ENCODE assay signal across 10 cellular contexts in the genomic region with DNA sequence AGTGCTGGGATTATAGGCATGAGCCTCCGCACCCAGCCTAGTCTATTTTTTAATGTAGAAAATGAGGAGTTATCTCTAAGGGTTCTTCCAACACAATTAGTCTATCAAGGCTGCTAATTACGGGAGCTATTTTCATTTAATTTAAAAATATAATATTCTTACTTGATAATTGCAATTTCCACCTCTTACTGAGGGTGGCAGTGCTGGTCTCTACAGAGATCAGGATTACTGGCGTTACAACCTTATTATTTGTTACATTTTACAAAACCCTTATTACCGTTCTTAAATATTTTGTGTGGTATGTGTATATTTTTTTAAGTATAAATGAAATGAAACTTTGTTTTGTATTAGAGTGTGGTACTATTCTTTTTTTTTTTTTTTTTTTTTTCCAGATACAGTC. TPM values are rescaled to one million over a fixed set of nuclear protein-coding genes. Genes with fewer than 3 reads are reported as not detected.
DNase-seq lines count a peak whose midpoint lies in the region; ATAC-seq and TF ChIP-seq lines count a peak whose summit lies in the region.
"Had no signal": no experiment of that assay in that cellular context is flagged by ENCODE, and none has a peak within 500 bp of the region (broad histone marks: within the 10 kb centered on the region; RNA-seq: fewer than 3 reads in every experiment).

No MANE protein-coding gene starts in this region.

- no peaks in the 10 kb centered on the region for H3K4me1 Mint-ChIP-seq in osteocyte (ENCODE audit: unreplicated experiment)

- DNase-seq in SK-N-SH (peak; percentile 37), LNCaP clone FGC (ENCODE audit: low read depth) (no peak), dermis microvascular lymphatic vessel endothelial cell (ENCODE audit: low read depth in 2 of 2) (peak; percentile 9 to 27), osteocyte (ENCODE audit: extremely low spot score, unreplicated experiment) (no peak), H4 (ENCODE audit: low spot score) (no peak), NCI-H146 (lab: John Stamatoyannopoulos, UW) (no peak)
- DNase-seq: NCI-H2107 had no signal

- H3K27me3 ChIP-seq in SK-N-SH (ENCODE audit: insufficient read depth): no peaks in the 10 kb centered on the region
- H3K27me3 ChIP-seq: BLaER1 treated with 17β-estradiol and CSF1 and Interleukin-3, amounts not matched to agents 10 nM and 100 nM had no signal

- H3K36me3 Mint-ChIP-seq in osteocyte (ENCODE audit: unreplicated experiment): no peaks in the 10 kb centered on the region

- no peaks in the 10 kb centered on the region for H3K4me1 ChIP-seq in SK-N-SH (ENCODE audit: control insufficient read depth in 1 of 2, insufficient read depth in 2 of 2, low read depth in 1 of 2, low read length in 1 of 2)

- no peak overlapping the region for H3K27ac ChIP-seq in SK-N-SH (ENCODE audit: low read depth in 2 of 2, low read length in 1 of 2)

- TF ChIP-seq CTCF in SK-N-SH (IDR thresholded peaks at IDR 0.05): peak; percentile 42
- TF ChIP-seq CTCF in LNCaP clone FGC (IDR thresholded peaks at IDR 0.05; ENCODE audit: control insufficient read depth, extremely low read depth, insufficient read depth): peak; percentile 36
- TF ChIP-seq CTCF in osteocyte (IDR thresholded peaks at IDR 0.05): peak; percentile 58

- no peaks in the 10 kb centered on the region for H3K9me3 Mint-ChIP-seq in osteocyte (ENCODE audit: unreplicated experiment)

- TF ChIP-seq RAD21 in SK-N-SH (IDR thresholded peaks at IDR 0.05; ENCODE audit: low read length): peak; percentile 65

- H3K4me3 Mint-ChIP-seq in osteocyte (ENCODE audit: unreplicated experiment): no peak overlapping the region

- H2AFZ ChIP-seq in SK-N-SH (ENCODE audit: low read depth): no peak overlapping the region

- WGBS in SK-N-SH (ENCODE audit: low lambda C conversion rate): 24% methylated on average over 4 of the region's 4 CpGs

- POLR2A ChIA-PET in SK-N-SH (lab: Yijun Ruan, JAX): no interaction called here

- H3K4me3 ChIP-seq in SK-N-SH (ENCODE audit: low read depth in 2 of 2, low read length in 1 of 2) (no peak overlapping the region), LNCaP clone FGC (ENCODE audit: low read depth, low read length) (no peak overlapping the region)
- H3K4me3 ChIP-seq: BLaER1 treated with 17β-estradiol and CSF1 and Interleukin-3, amounts not matched to agents 10 nM and 100 nM had no signal

- H3K4me2 ChIP-seq in SK-N-SH: no peak overlapping the region

- H3K9ac ChIP-seq in SK-N-SH: no peak overlapping the region
- H3K9ac ChIP-seq: BLaER1 treated with 17β-estradiol and CSF1 and Interleukin-3, amounts not matched to agents 10 nM and 100 nM had no signal

- CTCF ChIA-PET in SK-N-SH (lab: Yijun Ruan, JAX): interaction anchor here (0.6 to 2.4 kb wide), 16 partner anchors 14 to 1021 kb away, joined by 3 to 13 read pairs (median 4); no protein-coding TSS in a partner anchor

- H3K27ac Mint-ChIP-seq in osteocyte (ENCODE audit: unreplicated experiment): no peak overlapping the region

- TF ChIP-seq EP300 in SK-N-SH (IDR thresholded peaks at IDR 0.05; ENCODE audit: borderline replicate concordance in 1 of 2, low read depth in 1 of 2, low read length in 1 of 2): no peak

- H3K36me3 ChIP-seq in SK-N-SH (replicated peaks in 1 of 2; ENCODE audit: control insufficient read depth in 1 of 2, insufficient read depth in 2 of 2, low read length in 1 of 2): no peaks in the 10 kb centered on the region
- H3K36me3 ChIP-seq: BLaER1 treated with 17β-estradiol and CSF1 and Interleukin-3, amounts not matched to agents 10 nM and 100 nM had no signal

- no peaks in the 10 kb centered on the region for H3K9me2 ChIP-seq in SK-N-SH

- no peaks in the 10 kb centered on the region for H3F3A ChIP-seq in SK-N-SH (replicated peaks; ENCODE audit: insufficient read depth)

- no peak for ATAC-seq in SK-N-SH treated with all-trans-retinoic acid at 6 μM for 48 hours
- ATAC-seq in GM18870 (IDR thresholded peaks at IDR 0.05; ENCODE audit: unreplicated experiment): no peak

- no peaks in the 10 kb centered on the region for H3K79me2 ChIP-seq in SK-N-SH (ENCODE audit: insufficient read depth)

- H3K9me3 ChIP-seq in SK-N-SH: no peaks in the 10 kb centered on the region

- H4K20me1 ChIP-seq in SK-N-SH (ENCODE audit: insufficient read depth): no peaks in the 10 kb centered on the region
- H4K20me1 ChIP-seq: BLaER1 treated with 17β-estradiol and CSF1 and Interleukin-3, amounts not matched to agents 10 nM and 100 nM had no signal

- no peaks in the 10 kb centered on the region for H3K27me3 Mint-ChIP-seq in osteocyte (ENCODE audit: unreplicated experiment)

TF ChIP-seq in SK-N-SH, 30 proteins besides CTCF, POLR2A, EP300 and RAD21:
- no peak for TF ChIP-seq JUND (IDR thresholded peaks at IDR 0.05)
- TF ChIP-seq SMC3 (IDR thresholded peaks at IDR 0.05; ENCODE audit: low read depth, low read length): 0 out of 2 replicates have a peak, but pooled peaks have one; percentile 23

TF ChIP-seq in SK-N-SH treated with all-trans-retinoic acid at 6 μM for 48 hours, 23 proteins besides CTCF, POLR2A, EP300 and RAD21:
- TF ChIP-seq ZFP30 (CRISPR knock-in tag; IDR thresholded peaks at IDR 0.05): no peak
- TF ChIP-seq ZNF8 (CRISPR knock-in tag; IDR thresholded peaks at IDR 0.05): no peak
- no peak for TF ChIP-seq ZC3H10 (CRISPR knock-in tag; IDR thresholded peaks at IDR 0.05)

RNA-seq across cellular contexts. Expression of gene GK, which starts 17.6 kb away (rescaled TPM):
- polyA plus RNA-seq in SK-N-SH (2012; rRNA removed): 2.2 and 3.1 TPM in 2 replicates
- 2.6 and 2.8 TPM in 2 replicates for polyA plus RNA-seq in SK-N-SH (2012; cell fraction: cytosol; rRNA removed)
- 2.2 and 4.8 TPM in 2 replicates for polyA plus RNA-seq in SK-N-SH (2012; cell fraction: nucleus; rRNA removed)
- 3.9 and 4.5 TPM in 2 replicates for total RNA-seq in dermis microvascular lymphatic vessel endothelial cell
- 7.3 TPM in 2 replicates for total RNA-seq in osteocyte
- 5.7 and 7.4 TPM in 2 replicates for total RNA-seq in H4 (2014; rRNA removed; shearing (Covaris generic))

RNA-seq across cellular contexts. Expression of gene TASL, which starts 58.1 kb away (rescaled TPM):
- not detected in 2 replicates for polyA plus RNA-seq in SK-N-SH (2012; rRNA removed)
- not detected in 2 replicates for polyA plus RNA-seq in SK-N-SH (2012; cell fraction: cytosol; rRNA removed)
- polyA plus RNA-seq in SK-N-SH (2012; cell fraction: nucleus; rRNA removed): not detected in 2 replicates
- total RNA-seq in dermis microvascular lymphatic vessel endothelial cell: not detected in 2 replicates
- total RNA-seq in osteocyte: not detected in 2 replicates
- not detected in 2 replicates for total RNA-seq in H4 (2014; rRNA removed; shearing (Covaris generic))

Comparison
In these comparisons a context has a peak if more than half of its experiments do, and no peak if none do; other contexts are left out.
1. DNase-seq: peak in SK-N-SH (single experiment) and dermis microvascular lymphatic vessel endothelial cell (2 of 2); none in LNCaP clone FGC (single experiment), osteocyte (single experiment), H4 (single experiment) and NCI-H146 (single experiment).
2. Peak in every context shown above with its lines, with median percentiles within 50 percentile points of each other: CTCF ChIP-seq.